8 cellular contexts compared by ENCODE assay signal in genomic region chr1:225735252-225736149, GRCh38. TPM values are rescaled to one million over a fixed set of nuclear protein-coding genes. Genes with fewer than 3 reads are reported as not detected.
A peak's percentile ranks its signal among the peaks of the same experiment; 100 is the strongest.
DNase-seq lines count a peak whose midpoint lies in the region; ATAC-seq, FAIRE-seq and TF ChIP-seq lines count a peak whose summit lies in the region.

No MANE protein-coding gene starts in this region.

- peaks cover 22% of the 10 kb centered on the region for H3K4me1 ChIP-seq in hepatocyte (ENCODE audit: insufficient read depth)
- H3K4me1 ChIP-seq in small intestine (ENCODE audit: control insufficient read depth in 2 of 2, insufficient read depth in 1 of 2, low read depth in 1 of 2, low read length in 1 of 2) = no peaks in the 10 kb centered on the region

- H3K4me3 ChIP-seq in hepatocyte (no peak overlapping the region), small intestine (ENCODE audit: low read depth in 1 of 2, low read length in 2 of 2) (no peak overlapping the region)

- no peak for TF ChIP-seq CTCF in hepatocyte (IDR thresholded peaks at IDR 0.05; ENCODE audit: poor library complexity)

- DNase-seq in H54 (ENCODE audit: insufficient read length, low spot score) (peak; percentile 80), T1000 (lab: John Stamatoyannopoulos, UW) (peak; percentile 89), hepatocyte (ENCODE audit: low spot score) (peak; percentile 78), small intestine (peak; percentile 28), NCI-H774 (lab: John Stamatoyannopoulos, UW) (no peak), SIG-M5 (lab: John Stamatoyannopoulos, UW) (no peak), RPMI8226 (no peak)

- H3K9me2 ChIP-seq in hepatocyte (replicated peaks; ENCODE audit: insufficient read depth) = no peaks in the 10 kb centered on the region

- TF ChIP-seq POLR2A in H54 (IDR thresholded peaks at IDR 0.05; ENCODE audit: low read depth, low read length) = no peak

- H2AFZ ChIP-seq in hepatocyte = no peak overlapping the region

- FAIRE-seq in H54 (lab: Jason Lieb, UNC) (peak; percentile 65), small intestine (lab: Jason Lieb, UNC) (no peak)

- ATAC-seq in HG02588 (IDR thresholded peaks at IDR 0.05; ENCODE audit: unreplicated experiment) = no peak

- no peaks in the 10 kb centered on the region for H3K79me2 ChIP-seq in hepatocyte

- H3K27ac ChIP-seq in hepatocyte (peak overlapping the region; percentile 56), small intestine (ENCODE audit: low read depth in 1 of 2, low read length in 1 of 2) (peak overlapping the region in 1 of 2 donors; percentile 79)

- H3K4me2 ChIP-seq in hepatocyte = peak overlapping the region; percentile 1

- H3K36me3 ChIP-seq in hepatocyte (replicated peaks; ENCODE audit: insufficient read depth, low read depth) (no peaks in the 10 kb centered on the region), small intestine (ENCODE audit: control insufficient read depth in 2 of 2, insufficient read depth in 2 of 2, low read length in 2 of 2) (no peaks in the 10 kb centered on the region)

- WGBS in hepatocyte (ENCODE audit: low lambda C conversion rate, missing lambda C conversion rate) = 81% methylated on average over 12 of the region's 12 CpGs
- 65 to 78% (median 77%) methylated on average over 12 of the region's 12 CpGs for WGBS in small intestine, 3 donors

- H3K9me3 ChIP-seq in hepatocyte (ENCODE audit: low read depth) (no peaks in the 10 kb centered on the region), small intestine (ENCODE audit: control insufficient read depth, low read depth) (no peaks in the 10 kb centered on the region)

- H4K20me1 ChIP-seq in hepatocyte (ENCODE audit: insufficient read depth, poor library complexity, severe bottlenecking) = no peaks in the 10 kb centered on the region

- H3K27me3 ChIP-seq in hepatocyte (no peaks in the 10 kb centered on the region), small intestine (ENCODE audit: control insufficient read depth in 2 of 2, insufficient read depth in 2 of 2, low read length in 2 of 2) (no peaks in the 10 kb centered on the region)

RNA-seq across cellular contexts. Expression of gene SRP9, which starts 42.1 kb away (rescaled TPM):
- 414 and 445 TPM in 2 replicates for total RNA-seq in hepatocyte
- polyA plus RNA-seq in hepatocyte = 309 and 360 TPM in 2 replicates
- polyA plus RNA-seq in small intestine = 100 to 1,000 TPM; 219 to 331 (median 292) TPM

Comparison
In these comparisons a context has a peak if more than half of its experiments do, and no peak if none do; other contexts are left out.
1. DNase-seq: peak in H54 (single experiment), T1000 (single experiment), hepatocyte (single experiment) and small intestine (single experiment); none in NCI-H774 (single experiment), SIG-M5 (single experiment) and RPMI8226 (single experiment).